Comparison of ENCODE assay signal across 22 cellular contexts in genomic region chr13:73876323-73876722, GRCh38.
A peak's percentile ranks its signal among the peaks of the same experiment; 100 is the strongest.
DNase-seq lines count a peak whose midpoint lies in the region; FAIRE-seq and TF ChIP-seq lines count a peak whose summit lies in the region.
"Had no signal": no experiment of that assay in that cellular context is flagged by ENCODE, and none has a peak within 500 bp of the region (broad histone marks: within the 10 kb centered on the region; RNA-seq: fewer than 3 reads in every experiment).

No MANE protein-coding gene starts in this region.

- FAIRE-seq in astrocyte (lab: Jason Lieb, UNC) (no peak), GM12891 (lab: Jason Lieb, UNC) (no peak)
- FAIRE-seq: GM12878 had no signal

- peaks cover 6% of the 10 kb centered on the region for H3K4me1 ChIP-seq in astrocyte (ENCODE audit: insufficient read depth, low read length)

- TF ChIP-seq CTCF in AG10803 (conservative IDR thresholded peaks at IDR 0.05; ENCODE audit: low read length) (no peak), astrocyte (IDR thresholded peaks at IDR 0.05; ENCODE audit: insufficient read depth, low read depth, low read length) (no peak), fibroblast of villous mesenchyme (IDR thresholded peaks at IDR 0.05; ENCODE audit: insufficient read depth, low read depth, low read length) (no peak), type B pancreatic cell (conservative IDR thresholded peaks at IDR 0.05) (no peak)

- no peaks in the 10 kb centered on the region for H3K9me3 ChIP-seq in astrocyte (ENCODE audit: insufficient read depth, low read depth, low read length)

- H3K27ac ChIP-seq in astrocyte (ENCODE audit: low read depth, low read length), result no peak overlapping the region

- H3K4me3 ChIP-seq in AG10803 (ENCODE audit: low read length), result no peak overlapping the region
- no peak overlapping the region for H3K4me3 ChIP-seq in astrocyte (ENCODE audit: insufficient read depth, low read depth, low read length)
- H3K4me3 ChIP-seq in fibroblast of villous mesenchyme (ENCODE audit: low read depth, low read length), result no peak overlapping the region
- H3K4me3 ChIP-seq: GM12878 had no signal

- H2AFZ ChIP-seq in astrocyte (ENCODE audit: low read depth, low read length), result no peak overlapping the region

- H3K27me3 Mint-ChIP-seq in astrocyte (ENCODE audit: low read depth, unreplicated experiment), result no peaks in the 10 kb centered on the region
- H3K27me3 Mint-ChIP-seq in type B pancreatic cell, result no peaks in the 10 kb centered on the region
- H3K27me3 Mint-ChIP-seq: B cell; CD4-positive, CD25-positive, alpha-beta regulatory T cell had no signal

- H3K36me3 ChIP-seq in astrocyte (ENCODE audit: insufficient read depth, low read length), result no peaks in the 10 kb centered on the region

- H3K27me3 ChIP-seq in astrocyte (ENCODE audit: insufficient read depth, low read length), result no peaks in the 10 kb centered on the region

- TF ChIP-seq POLR2A in GM12891 (IDR thresholded peaks at IDR 0.05; ENCODE audit: low read depth, low read length), result no peak

- no peak overlapping the region for H3K9ac ChIP-seq in astrocyte (ENCODE audit: low read length)

- no peak overlapping the region for H3K4me2 ChIP-seq in astrocyte (ENCODE audit: low read length)

- peaks cover 19% of the 10 kb centered on the region for H3K4me1 Mint-ChIP-seq in astrocyte (ENCODE audit: low read depth, unreplicated experiment)
- peaks cover 4% of the 10 kb centered on the region for H3K4me1 Mint-ChIP-seq in type B pancreatic cell (ENCODE audit: unreplicated experiment)

- H3K36me3 Mint-ChIP-seq in astrocyte (ENCODE audit: low read depth, unreplicated experiment) (peaks cover 12% of the 10 kb centered on the region), type B pancreatic cell (peaks cover 8% of the 10 kb centered on the region)

- no peaks in the 10 kb centered on the region for H3K79me2 ChIP-seq in astrocyte (ENCODE audit: insufficient read depth, low read length)

- H3K27ac Mint-ChIP-seq in astrocyte (ENCODE audit: unreplicated experiment) (no peak overlapping the region), type B pancreatic cell (no peak overlapping the region)
- H3K27ac Mint-ChIP-seq: B cell, HFFc6 had no signal

- peaks cover 7% of the 10 kb centered on the region for H4K20me1 ChIP-seq in astrocyte (ENCODE audit: insufficient read depth, low read length)

- peak; percentile 30 for DNase-seq in AG10803 (ENCODE audit: low read depth)
- peak; percentile 19 for DNase-seq in EL
- DNase-seq in astrocyte (ENCODE audit: low read depth), result peak; percentile 29
- DNase-seq in fibroblast of villous mesenchyme (ENCODE audit: low read depth), result peak; percentile 14
- DNase-seq in type B pancreatic cell (ENCODE audit: extremely low spot score, unreplicated experiment), result no peak
- no peak for DNase-seq in kidney glomerular epithelial cell (lab: John Stamatoyannopoulos, UW)
- DNase-seq in GM12891 (ENCODE audit: insufficient read length, low spot score), result no peak
- DNase-seq: ACHN; Calu3; CD4-positive, CD25-positive, alpha-beta regulatory T cell; DMS79 treated with DMSO at 0.1 percent for 48 hours; GDM1; GOT3; HFFc6; KG1; NCI-H1092; NCI-H146; NCI-H2081 treated with DMSO at 0.1 percent for 48 hours; NCI-H510A; NCI-H774 had no signal

- H3K4me3 Mint-ChIP-seq in astrocyte (ENCODE audit: unreplicated experiment) (no peak overlapping the region), type B pancreatic cell (no peak overlapping the region)
- H3K4me3 Mint-ChIP-seq: B cell; CD4-positive, CD25-positive, alpha-beta regulatory T cell; HFFc6 had no signal

- H3K9me3 Mint-ChIP-seq in astrocyte (ENCODE audit: unreplicated experiment) (peaks cover 2% of the 10 kb centered on the region), type B pancreatic cell (no peaks in the 10 kb centered on the region)
- H3K9me3 Mint-ChIP-seq: HFFc6 had no signal

TF ChIP-seq in GM12891, 5 proteins besides CTCF, POLR2A, EP300 and RAD21:
- no peak for TF ChIP-seq POLR2AphosphoS5 (IDR thresholded peaks at IDR 0.05; ENCODE audit: low read depth, low read length)
- no peak for TF ChIP-seq TAF1 (IDR thresholded peaks at IDR 0.05; ENCODE audit: low read depth, low read length)
- no peak for TF ChIP-seq POU2F2 (IDR thresholded peaks at IDR 0.05; ENCODE audit: low read depth, low read length)
- TF ChIP-seq SPI1 (IDR thresholded peaks at IDR 0.05; ENCODE audit: low read depth, low read length), result no peak
- no peak for TF ChIP-seq PAX5 (IDR thresholded peaks at IDR 0.05; ENCODE audit: insufficient read depth, low read length, severe bottlenecking)

Comparison
In these comparisons a context has a peak if more than half of its experiments do, and no peak if none do; other contexts are left out.
1. DNase-seq: peak in AG10803 (single experiment), EL (single experiment), astrocyte (single experiment) and fibroblast of villous mesenchyme (single experiment); none in type B pancreatic cell (single experiment), kidney glomerular epithelial cell (single experiment) and GM12891 (single experiment).